In genomic region chr12:6942331-6942665, GRCh38 we compare ENCODE assay signal across 1 cellular context.
TF ChIP-seq lines count a peak whose summit lies in the region.

No MANE protein-coding gene starts in this region.

TF ChIP-seq in SK-N-SH treated with all-trans-retinoic acid at 6 μM for 48 hours, 23 proteins besides CTCF, POLR2A, EP300 and RAD21 (continued from another document):
- TF ChIP-seq ZNF70 (CRISPR knock-in tag; IDR thresholded peaks at IDR 0.05), result no peak
- TF ChIP-seq, protein P1, sequence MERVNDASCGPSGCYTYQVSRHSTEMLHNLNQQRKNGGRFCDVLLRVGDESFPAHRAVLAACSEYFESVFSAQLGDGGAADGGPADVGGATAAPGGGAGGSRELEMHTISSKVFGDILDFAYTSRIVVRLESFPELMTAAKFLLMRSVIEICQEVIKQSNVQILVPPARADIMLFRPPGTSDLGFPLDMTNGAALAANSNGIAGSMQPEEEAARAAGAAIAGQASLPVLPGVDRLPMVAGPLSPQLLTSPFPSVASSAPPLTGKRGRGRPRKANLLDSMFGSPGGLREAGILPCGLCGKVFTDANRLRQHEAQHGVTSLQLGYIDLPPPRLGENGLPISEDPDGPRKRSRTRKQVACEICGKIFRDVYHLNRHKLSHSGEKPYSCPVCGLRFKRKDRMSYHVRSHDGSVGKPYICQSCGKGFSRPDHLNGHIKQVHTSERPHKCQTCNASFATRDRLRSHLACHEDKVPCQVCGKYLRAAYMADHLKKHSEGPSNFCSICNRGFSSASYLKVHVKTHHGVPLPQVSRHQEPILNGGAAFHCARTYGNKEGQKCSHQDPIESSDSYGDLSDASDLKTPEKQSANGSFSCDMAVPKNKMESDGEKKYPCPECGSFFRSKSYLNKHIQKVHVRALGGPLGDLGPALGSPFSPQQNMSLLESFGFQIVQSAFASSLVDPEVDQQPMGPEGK (CRISPR knock-in tag; IDR thresholded peaks at IDR 0.05; ENCODE audit: borderline replicate concordance), result no peak
- TF ChIP-seq ZFP30 (CRISPR knock-in tag; IDR thresholded peaks at IDR 0.05), result no peak
- no peak for TF ChIP-seq RARB (CRISPR knock-in tag; IDR thresholded peaks at IDR 0.05)
